8 cellular contexts compared by ENCODE assay signal in the genomic region with DNA sequence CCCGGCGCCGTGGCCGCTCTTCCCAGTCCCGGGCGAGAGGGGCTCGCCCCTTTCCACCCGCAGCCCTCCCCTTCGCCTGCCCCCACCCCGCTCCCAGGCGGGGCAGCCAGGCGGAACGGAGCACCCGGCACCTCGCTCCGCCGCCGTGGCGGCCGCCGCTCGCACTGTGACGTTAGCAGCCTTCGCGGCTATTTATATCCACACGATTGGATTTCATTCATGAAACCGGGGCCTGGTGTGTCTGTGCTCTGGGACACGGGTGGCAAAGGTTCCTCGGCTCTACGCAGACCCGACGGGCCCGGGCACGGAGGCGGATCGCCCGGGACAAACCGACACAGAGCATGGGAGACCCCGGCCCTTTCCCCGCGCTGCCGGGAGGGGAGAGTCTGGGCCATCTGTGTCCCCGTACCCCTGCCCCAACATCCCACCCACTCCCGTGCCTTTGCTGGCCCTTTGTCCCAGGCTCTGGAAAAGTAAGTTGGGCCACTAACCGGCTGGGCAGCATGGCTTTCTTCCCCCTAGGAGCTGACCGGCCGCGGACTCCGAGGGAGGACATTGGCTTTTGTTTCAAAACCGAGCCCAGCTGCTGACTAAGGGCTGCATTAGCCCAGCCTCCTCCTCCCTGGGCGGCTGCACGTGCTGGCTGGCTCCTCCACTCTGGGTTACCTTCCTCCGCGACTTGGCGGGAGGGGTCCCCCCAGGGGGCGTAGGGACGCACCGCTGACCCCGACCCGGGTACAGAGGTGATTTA. TPM values are rescaled to one million over a fixed set of nuclear protein-coding genes. Genes with fewer than 3 reads are reported as not detected.
A peak's percentile ranks its signal among the peaks of the same experiment; 100 is the strongest.
DNase-seq lines count a peak whose midpoint lies in the region; ATAC-seq, FAIRE-seq and TF ChIP-seq lines count a peak whose summit lies in the region.

A gene with protein sequence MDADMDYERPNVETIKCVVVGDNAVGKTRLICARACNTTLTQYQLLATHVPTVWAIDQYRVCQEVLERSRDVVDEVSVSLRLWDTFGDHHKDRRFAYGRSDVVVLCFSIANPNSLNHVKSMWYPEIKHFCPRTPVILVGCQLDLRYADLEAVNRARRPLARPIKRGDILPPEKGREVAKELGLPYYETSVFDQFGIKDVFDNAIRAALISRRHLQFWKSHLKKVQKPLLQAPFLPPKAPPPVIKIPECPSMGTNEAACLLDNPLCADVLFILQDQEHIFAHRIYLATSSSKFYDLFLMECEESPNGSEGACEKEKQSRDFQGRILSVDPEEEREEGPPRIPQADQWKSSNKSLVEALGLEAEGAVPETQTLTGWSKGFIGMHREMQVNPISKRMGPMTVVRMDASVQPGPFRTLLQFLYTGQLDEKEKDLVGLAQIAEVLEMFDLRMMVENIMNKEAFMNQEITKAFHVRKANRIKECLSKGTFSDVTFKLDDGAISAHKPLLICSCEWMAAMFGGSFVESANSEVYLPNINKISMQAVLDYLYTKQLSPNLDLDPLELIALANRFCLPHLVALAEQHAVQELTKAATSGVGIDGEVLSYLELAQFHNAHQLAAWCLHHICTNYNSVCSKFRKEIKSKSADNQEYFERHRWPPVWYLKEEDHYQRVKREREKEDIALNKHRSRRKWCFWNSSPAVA (minus strand): TSS at position 27 of the 751 bp plus-strand sequence. CDS start 32,643 bp downstream, outside the sequence.

- DNase-seq in AG04450 (ENCODE audit: low read depth, low spot score), result no peak
- peak; percentile 20 for DNase-seq in GM12865 (ENCODE audit: low read depth)
- peak; percentile 19 for DNase-seq in NCI-H446 treated with DMSO at 0.1 percent for 48 hours (lab: John Stamatoyannopoulos, UW)
- DNase-seq in frontal cortex (ENCODE audit: low spot score in 2 of 2), result peak; percentile 76
- peak in 3 of 10 donors; percentile 1 to 28 (median 24) for DNase-seq in naive thymus-derived CD8-positive, alpha-beta T cell
- peak; percentile 88 to 93 for DNase-seq in aorta

- TF ChIP-seq CTCF in AG04450 (IDR thresholded peaks at IDR 0.05; ENCODE audit: low read depth, low read length) (no peak), GM12865 (IDR thresholded peaks at IDR 0.05; ENCODE audit: insufficient read depth, low read depth, low read length, missing control alignments) (no peak)

- ATAC-seq in HG03066 (IDR thresholded peaks at IDR 0.05; ENCODE audit: low read depth, unreplicated experiment) (peak; percentile 33), aorta (ENCODE audit: low FRiP score) (peak; percentile 92)
- peak; percentile 46 to 70 for ATAC-seq in naive thymus-derived CD8-positive, alpha-beta T cell

- H3K4me3 ChIP-seq in AG04450 (ENCODE audit: low read depth, low read length) (peak within 1 kb of the TSS; percentile 77), GM12865 (ENCODE audit: low read depth, low read length) (peak within 1 kb of the TSS; percentile 45), aorta (ENCODE audit: low read length in 2 of 2) (peak within 1 kb of the TSS; percentile 91 to 95)

- CTCF ChIA-PET in AG04450 (lab: Charles Lee), result interaction anchor here (1.3 kb wide), 1 partner anchor 10 kb away, joined by 3 read pairs; no protein-coding TSS in a partner anchor

- peaks cover 40% of the 10 kb centered on the region for H3K27me3 Mint-ChIP-seq in activated naive CD8-positive, alpha-beta T cell
- peaks cover 26 to 79% (median 47%) of the 10 kb centered on the region in 5 donors for H3K27me3 Mint-ChIP-seq in naive thymus-derived CD8-positive, alpha-beta T cell

- H3K36me3 Mint-ChIP-seq in activated naive CD8-positive, alpha-beta T cell, result no peaks in the 10 kb centered on the region
- peaks cover 0 to 2% (median 0%) of the 10 kb centered on the region in 3 donors for H3K36me3 Mint-ChIP-seq in naive thymus-derived CD8-positive, alpha-beta T cell

- WGBS in aorta, 2 donors, result 1 to 2% methylated on average over 44 to 60 of the region's 60 CpGs

- peak within 1 kb of the TSS; percentile 98 for H3K27ac ChIP-seq in AG04450 (ENCODE audit: low read depth, low read length)
- H3K27ac ChIP-seq in aorta (ENCODE audit: low read depth in 1 of 2, low read length in 2 of 2), result peak within 1 kb of the TSS; percentile 92 to 97

- no peaks in the 10 kb centered on the region for H3K27me3 ChIP-seq in AG04450 (ENCODE audit: control insufficient read depth, insufficient read depth, low read length)
- H3K27me3 ChIP-seq in aorta (ENCODE audit: control insufficient read depth in 1 of 2, insufficient read depth in 2 of 2, low read length in 1 of 2), result no peaks in the 10 kb centered on the region

- H3K27ac Mint-ChIP-seq in activated naive CD8-positive, alpha-beta T cell, result no peak within 1 kb of the TSS
- H3K27ac Mint-ChIP-seq in naive thymus-derived CD8-positive, alpha-beta T cell, result no peak within 1 kb of the TSS

- H3K4me1 ChIP-seq in aorta (ENCODE audit: control insufficient read depth in 1 of 2, insufficient read depth in 2 of 2, low read length in 2 of 2), result no peaks in the 10 kb centered on the region

- H3K36me3 ChIP-seq in aorta (ENCODE audit: control insufficient read depth in 1 of 2, insufficient read depth in 2 of 2, low read length in 1 of 2), result no peaks in the 10 kb centered on the region

- peaks cover 10% of the 10 kb centered on the region for H3K4me1 Mint-ChIP-seq in activated naive CD8-positive, alpha-beta T cell (ENCODE audit: low read depth)
- H3K4me1 Mint-ChIP-seq in naive thymus-derived CD8-positive, alpha-beta T cell, result peaks cover 9 to 20% (median 14%) of the 10 kb centered on the region in 4 donors

- H3K9me3 ChIP-seq in AG04450 (ENCODE audit: control insufficient read depth, insufficient read depth, low read length) (peaks cover 2% of the 10 kb centered on the region; the same call in 1 of the 2 replicates), aorta (ENCODE audit: control insufficient read depth, low read length) (peaks cover 1% of the 10 kb centered on the region)

- intact Hi-C loops in aorta (cut with DNase I), result loop anchor here in 1 of 2 donors (5.0 kb wide), 1 partner anchor 37 kb away; no protein-coding TSS in a partner anchor

- FAIRE-seq in frontal cortex (lab: Jason Lieb, UNC), result no peak

- POLR2A ChIA-PET in AG04450 (lab: Yijun Ruan, JAX), result no interaction called here
- POLR2A ChIA-PET in naive thymus-derived CD8-positive, alpha-beta T cell (lab: Charles Lee), result no interaction called here

- no peaks in the 10 kb centered on the region for H3K9me3 Mint-ChIP-seq in activated naive CD8-positive, alpha-beta T cell (ENCODE audit: low read depth)
- H3K9me3 Mint-ChIP-seq in naive thymus-derived CD8-positive, alpha-beta T cell, result no peaks in the 10 kb centered on the region

- H3K4me3 Mint-ChIP-seq in activated naive CD8-positive, alpha-beta T cell, result peak within 1 kb of the TSS; percentile 75
- H3K4me3 Mint-ChIP-seq in naive thymus-derived CD8-positive, alpha-beta T cell, result peak within 1 kb of the TSS; percentile 54 to 83 (median 71)

RNA-seq across cellular contexts. Expression of the gene that starts here (rescaled TPM):
- 33.8 and 37.4 TPM in 2 replicates for polyA plus RNA-seq in AG04450 (2011; rRNA removed)
- 37.7 and 38.4 TPM in 2 replicates for polyA minus RNA-seq in AG04450 (2011; rRNA and poly(A)+ RNA removed)
- 30.2 TPM for total RNA-seq in frontal cortex
- total RNA-seq in naive thymus-derived CD8-positive, alpha-beta T cell, result under 1 TPM in 1 of 2 experiments, not detected in 1; 0.33 TPM
- polyA plus RNA-seq in naive thymus-derived CD8-positive, alpha-beta T cell, result not detected
- 10 to 100 TPM; 12.9 to 22.8 TPM for total RNA-seq in aorta
- 10 to 100 TPM in 1 of 2 donors, 1 to 10 TPM in 1; 5.1 to 11.4 TPM for polyA plus RNA-seq in aorta

Comparison
In these comparisons a context has a peak if more than half of its experiments do, and no peak if none do; other contexts are left out.
1. RNA of the gene that starts here (total RNA-seq): 30.2 TPM in frontal cortex (single experiment) and 12.9 to 22.8 TPM in aorta; 0.33 TPM in naive thymus-derived CD8-positive, alpha-beta T cell; every median in the first group is over 10 times any median in the second.
2. RNA of the gene that starts here (polyA plus RNA-seq): 33.8 to 37.4 TPM in AG04450 and 5.1 to 11.4 TPM in aorta; not detected in naive thymus-derived CD8-positive, alpha-beta T cell; every median in the first group is over 4 times any median in the second.
3. Peak in ATAC-seq in naive thymus-derived CD8-positive, alpha-beta T cell; RNA of the gene not detected or under 1 TPM.
4. ATAC-seq: peak in every context shown above with its lines; median percentile 92 in aorta; 58 in naive thymus-derived CD8-positive, alpha-beta T cell; 33 in HG03066.
5. Peak in every context shown above with its lines, with median percentiles within 50 percentile points of each other: H3K4me3 ChIP-seq.